ENCODE assay signal across 1 cellular context in genomic region chr1:26695417-26696190, GRCh38.
TF ChIP-seq lines count a peak whose summit lies in the region.

ARID1A (plus strand) TSS chr1:26696015; CDS start chr1:26696404, 389 bp downstream.

TF ChIP-seq in K562, 482 proteins besides CTCF, POLR2A, EP300 and RAD21 (continued from another document and continues in another):
- peak; percentile 89 for TF ChIP-seq ZBTB33 (CRISPR knock-in tag; IDR thresholded peaks at IDR 0.05)
- TF ChIP-seq CHD2 (IDR thresholded peaks at IDR 0.05; ENCODE audit: low read depth, low read length): peak; percentile 75
- TF ChIP-seq TCF3 (CRISPR knock-in tag; IDR thresholded peaks at IDR 0.05): peak; percentile 48; the same call in 1 of the 2 replicates
- TF ChIP-seq SMAD4 (CRISPR knock-in tag; conservative IDR thresholded peaks at IDR 0.05): peak; percentile 99
- TF ChIP-seq FOXJ2 (tag; IDR thresholded peaks at IDR 0.05): peak; percentile 92
- TF ChIP-seq HNRNPUL1 (IDR thresholded peaks at IDR 0.05; ENCODE audit: low read length): no peak
- peak; percentile 71; the same call in 1 of the 2 replicates for TF ChIP-seq ZNF445 (CRISPR knock-in tag; IDR thresholded peaks at IDR 0.05; ENCODE audit: low read depth)
- peak; percentile 99 for TF ChIP-seq TAF1 (IDR thresholded peaks at IDR 0.05; ENCODE audit: control insufficient read depth, extremely low read depth, insufficient read depth, low read length, severe bottlenecking)
- 0 out of 2 replicates have a peak, but pooled peaks have one; percentile 38 for TF ChIP-seq ZNF197 (CRISPR knock-in tag; IDR thresholded peaks at IDR 0.05; ENCODE audit: low read depth)
- peak; percentile 98 for TF ChIP-seq E2F1 (CRISPR knock-in tag; IDR thresholded peaks at IDR 0.05)
- peak; percentile 90 for TF ChIP-seq GABPB1 (CRISPR knock-in tag; IDR thresholded peaks at IDR 0.05)
- TF ChIP-seq GTF2F1 (IDR thresholded peaks at IDR 0.05; ENCODE audit: low read depth, low read length): peak; percentile 91; the same call in 1 of the 2 replicates
- peak; percentile 41; the same call in 1 of the 2 replicates for TF ChIP-seq TCFL5 (CRISPR knock-in tag; conservative IDR thresholded peaks at IDR 0.05)
- 0 out of 2 replicates have a peak, but pooled peaks have one; percentile 41 for TF ChIP-seq GABPA (tag; conservative IDR thresholded peaks at IDR 0.05; ENCODE audit: low read depth)
- TF ChIP-seq NKRF (IDR thresholded peaks at IDR 0.05; ENCODE audit: borderline replicate concordance): no peak; the same call in 1 of the 2 replicates
- TF ChIP-seq NR4A1 (CRISPR knock-in tag; IDR thresholded peaks at IDR 0.05): peak; percentile 51; the same call in 1 of the 2 replicates
- TF ChIP-seq NR4A1 (tag; IDR thresholded peaks at IDR 0.05): peak; percentile 88
- no peak for TF ChIP-seq CHD4 (IDR thresholded peaks at IDR 0.05; ENCODE audit: insufficient read depth, insufficient replicate concordance, low read depth, low read length, poor library complexity, severe bottlenecking)
- peak in 1 of 2 experiments; percentile 83 for TF ChIP-seq AFF1 (IDR thresholded peaks at IDR 0.05; ENCODE audit: low read depth in 1 of 2, partially characterized antibody in 2 of 2)
- peak; percentile 26; the same call in 1 of the 2 replicates for TF ChIP-seq MEF2A (IDR thresholded peaks at IDR 0.05; ENCODE audit: control insufficient read depth, low read depth, low read length)
- peak; percentile 35 to 75; a peak in 2 of 4 replicates for TF ChIP-seq ETV6 (IDR thresholded peaks at IDR 0.05; ENCODE audit: borderline replicate concordance in 1 of 2, low read depth in 2 of 2, low read length in 1 of 2)
- TF ChIP-seq ETV6 (CRISPR knock-in tag; IDR thresholded peaks at IDR 0.05; ENCODE audit: borderline replicate concordance): no peak
- peak; percentile 61; the same call in 1 of the 2 replicates for TF ChIP-seq ZNF239 (CRISPR knock-in tag; IDR thresholded peaks at IDR 0.05)
- peak in 1 of 2 experiments; percentile 91; a peak in 1 of 4 replicates for TF ChIP-seq MLX (CRISPR knock-in tag; conservative IDR thresholded peaks at IDR 0.05)
- peak; percentile 21; the same call in 1 of the 2 replicates for TF ChIP-seq SMARCE1 (IDR thresholded peaks at IDR 0.05)
- TF ChIP-seq CBX3 (IDR thresholded peaks at IDR 0.05; ENCODE audit: borderline replicate concordance in 1 of 2, low read length in 2 of 2): peak in 1 of 2 experiments; percentile 91; a peak in 2 of 3 replicates
- TF ChIP-seq DMBX1 (CRISPR knock-in tag; IDR thresholded peaks at IDR 0.05; ENCODE audit: borderline replicate concordance): peak; percentile 93
- peak in 1 of 2 experiments; percentile 76; a peak in 2 of 4 replicates for TF ChIP-seq HDAC1 (IDR thresholded peaks at IDR 0.05)
- TF ChIP-seq FUS (optimal IDR thresholded peaks at IDR 0.05; ENCODE audit: low read depth, low read length): peak; percentile 99
- 0 out of 2 replicates have a peak, but pooled peaks have one; percentile 41 for TF ChIP-seq JUNB (CRISPR knock-in tag; conservative IDR thresholded peaks at IDR 0.05)
- TF ChIP-seq MYC (IDR thresholded peaks at IDR 0.05; ENCODE audit: low read depth, low read length): peak; percentile 97
- peak; percentile 96 for TF ChIP-seq MYC (CRISPR knock-in tag; IDR thresholded peaks at IDR 0.05; ENCODE audit: borderline replicate concordance, low read depth)
- TF ChIP-seq GATAD2B (IDR thresholded peaks at IDR 0.05; ENCODE audit: borderline replicate concordance): peak; percentile 95
- TF ChIP-seq PCBP2 (IDR thresholded peaks at IDR 0.05; ENCODE audit: low read depth, low read length, poor library complexity, severe bottlenecking): peak; percentile 47
- peak; percentile 57 for TF ChIP-seq ZNF668 (CRISPR knock-in tag; IDR thresholded peaks at IDR 0.05)
- TF ChIP-seq ZNF592 (IDR thresholded peaks at IDR 0.05): peak; percentile 88
- peak; percentile 85; the same call in 1 of the 2 replicates for TF ChIP-seq THRB (CRISPR knock-in tag; conservative IDR thresholded peaks at IDR 0.05)
- TF ChIP-seq RBM17 (IDR thresholded peaks at IDR 0.05; ENCODE audit: borderline replicate concordance, low read depth, low read length): no peak; the same call in 1 of the 2 replicates
- TF ChIP-seq HOMEZ (CRISPR knock-in tag; IDR thresholded peaks at IDR 0.05): peak; percentile 70; the same call in 1 of the 2 replicates
- no peak for TF ChIP-seq CEBPG (CRISPR knock-in tag; IDR thresholded peaks at IDR 0.05)
- TF ChIP-seq CEBPG (tag; conservative IDR thresholded peaks at IDR 0.05 in 1 of 2, IDR thresholded peaks at IDR 0.05 in 1 of 2): no peak
- TF ChIP-seq PHF8 (IDR thresholded peaks at IDR 0.05; ENCODE audit: borderline replicate concordance, low read length): peak; percentile 81; the same call in 1 of the 2 replicates
- TF ChIP-seq SMARCA5 (IDR thresholded peaks at IDR 0.05): no peak
- 0 out of 2 replicates have a peak, but pooled peaks have one; percentile 48 for TF ChIP-seq SREBF1 (IDR thresholded peaks at IDR 0.05; ENCODE audit: borderline replicate concordance, low read depth, low read length)
- peak; percentile 71; the same call in 1 of the 2 replicates for TF ChIP-seq GTF2A2 (tag; IDR thresholded peaks at IDR 0.05)
- no peak for TF ChIP-seq TCF7L2 (IDR thresholded peaks at IDR 0.05; ENCODE audit: low read depth, low read length)
- peak; percentile 72; the same call in 1 of the 2 replicates for TF ChIP-seq MYNN (IDR thresholded peaks at IDR 0.05)
- TF ChIP-seq MYNN (CRISPR knock-in tag; IDR thresholded peaks at IDR 0.05): no peak
